8 cellular contexts compared by ENCODE assay signal in genomic region chr16:2214721-2214970, GRCh38. TPM values are rescaled to one million over a fixed set of nuclear protein-coding genes. Genes with fewer than 3 reads are reported as not detected.
DNase-seq lines count a peak whose midpoint lies in the region; ATAC-seq and TF ChIP-seq lines count a peak whose summit lies in the region.

Gene PGP, minus strand, starts transcription at chr16:2214840. Its CDS starts 63 bp downstream, at chr16:2214777.

- H3K27me3 ChIP-seq in iPS DF 6.9 (ENCODE audit: control insufficient read depth, insufficient read depth, low read length) (no peaks in the 10 kb centered on the region), smooth muscle cell (ENCODE audit: low read depth) (no peaks in the 10 kb centered on the region)

- H3K9me3 ChIP-seq in iPS DF 6.9 (ENCODE audit: control insufficient read depth, insufficient read depth, low read length) (no peaks in the 10 kb centered on the region), smooth muscle cell (replicated peaks; ENCODE audit: low read depth) (no peaks in the 10 kb centered on the region)

- peak within 1 kb of the TSS; percentile 89 for H3K9ac ChIP-seq in smooth muscle cell (ENCODE audit: low read depth)

- peak within 1 kb of the TSS; percentile 82 for H3K27ac Mint-ChIP-seq in activated naive CD8-positive, alpha-beta T cell treated with anti-CD3 and anti-CD28 coated beads, Interleukin-2, amount 10 ng/mL, durations not matched to agents 7 days and 5 days

- DNase-seq in activated naive CD8-positive, alpha-beta T cell treated with anti-CD3 and anti-CD28 coated beads, Interleukin-2, amount 10 ng/mL, durations not matched to agents 7 days and 5 days: peak; percentile 100
- DNase-seq in iPS DF 6.9 (ENCODE audit: low read depth, low spot score) (no peak), smooth muscle cell (lab: John Stamatoyannopoulos, UW; ENCODE audit: unreplicated experiment) (no peak), NOMO-1 treated with dmso at 0.1 percent for 144 hours (lab: John Stamatoyannopoulos, UW; ENCODE audit: unreplicated experiment) (no peak), NCI-H2029 (lab: John Stamatoyannopoulos, UW) (no peak)

- H3K36me3 Mint-ChIP-seq in activated naive CD8-positive, alpha-beta T cell treated with anti-CD3 and anti-CD28 coated beads, Interleukin-2, amount 10 ng/mL, durations not matched to agents 7 days and 5 days: peaks cover 2% of the 10 kb centered on the region

- no peaks in the 10 kb centered on the region for H3F3A ChIP-seq in smooth muscle cell (ENCODE audit: low read depth)

- peak within 1 kb of the TSS; percentile 90 for H2AFZ ChIP-seq in smooth muscle cell (ENCODE audit: low read depth)

- H3K4me1 Mint-ChIP-seq in activated naive CD8-positive, alpha-beta T cell treated with anti-CD3 and anti-CD28 coated beads, Interleukin-2, amount 10 ng/mL, durations not matched to agents 7 days and 5 days: peaks cover 18% of the 10 kb centered on the region

- H3K4me2 ChIP-seq in smooth muscle cell: peak within 1 kb of the TSS; percentile 99

- no peaks in the 10 kb centered on the region for H3K9me3 Mint-ChIP-seq in activated naive CD8-positive, alpha-beta T cell treated with anti-CD3 and anti-CD28 coated beads, Interleukin-2, amount 10 ng/mL, durations not matched to agents 7 days and 5 days

- H3K4me3 Mint-ChIP-seq in activated naive CD8-positive, alpha-beta T cell treated with anti-CD3 and anti-CD28 coated beads, Interleukin-2, amount 10 ng/mL, durations not matched to agents 7 days and 5 days: peak within 1 kb of the TSS; percentile 84

- POLR2A ChIA-PET in activated naive CD8-positive, alpha-beta T cell treated with anti-CD3 and anti-CD28 coated beads, Interleukin-2, amount 10 ng/mL, durations not matched to agents 7 days and 5 days (lab: Charles Lee): interaction anchor here (0.5 to 2.7 kb wide), 13 partner anchors 9 to 358 kb away, joined by 3 to 32 read pairs (median 4); partner anchors contain the start of genes E4F1, ECI1, MLST8 and TRAF7

- no peaks in the 10 kb centered on the region for H3K27me3 Mint-ChIP-seq in activated naive CD8-positive, alpha-beta T cell treated with anti-CD3 and anti-CD28 coated beads, Interleukin-2, amount 10 ng/mL, durations not matched to agents 7 days and 5 days

- H3K36me3 ChIP-seq in iPS DF 6.9 (ENCODE audit: control insufficient read depth, insufficient read depth, low read length) (peaks cover 9% of the 10 kb centered on the region; the same call in 1 of the 2 replicates), smooth muscle cell (ENCODE audit: low read depth) (no peaks in the 10 kb centered on the region)

- no peak for TF ChIP-seq CTCF in smooth muscle cell (IDR thresholded peaks at IDR 0.05; ENCODE audit: borderline replicate concordance, insufficient read depth, poor library complexity, severe bottlenecking)

- H3K4me1 ChIP-seq in iPS DF 6.9 (ENCODE audit: control insufficient read depth, insufficient read depth, low read length) (peaks cover 7% of the 10 kb centered on the region), smooth muscle cell (ENCODE audit: low read depth) (peaks cover 13% of the 10 kb centered on the region)

- peak within 1 kb of the TSS; percentile 98 for H3K4me3 ChIP-seq in iPS DF 6.9 (ENCODE audit: low read length)
- H3K4me3 ChIP-seq in smooth muscle cell: peak within 1 kb of the TSS; percentile 90

- no CpG with 5 or more reads among the region's 47 CpGs for WGBS in iPS DF 6.9 (ENCODE audit: insufficient coverage, insufficient read length)
- WGBS in smooth muscle cell (ENCODE audit: low lambda C conversion rate): under 1% methylated on average over 17 of the region's 47 CpGs

- peaks cover 19% of the 10 kb centered on the region for H3K79me2 ChIP-seq in smooth muscle cell (ENCODE audit: low read depth)

- ATAC-seq in GM19328 (IDR thresholded peaks at IDR 0.05; ENCODE audit: unreplicated experiment): peak; percentile 90
- peak; percentile 89 for ATAC-seq in HG03159 (IDR thresholded peaks at IDR 0.05; ENCODE audit: unreplicated experiment)
- ATAC-seq in activated naive CD8-positive, alpha-beta T cell treated with anti-CD3 and anti-CD28 coated beads, Interleukin-2, amount 10 ng/mL, durations not matched to agents 7 days and 5 days (ENCODE audit: low read depth): peak; percentile 96
- ATAC-seq in GM18520 (IDR thresholded peaks at IDR 0.05; ENCODE audit: unreplicated experiment): no peak

- peaks cover 15% of the 10 kb centered on the region for H4K20me1 ChIP-seq in smooth muscle cell (ENCODE audit: low read depth)

- H3K27ac ChIP-seq in iPS DF 6.9 (ENCODE audit: low read length) (peak within 1 kb of the TSS; percentile 56), smooth muscle cell (ENCODE audit: low read depth) (peak within 1 kb of the TSS; percentile 96)

RNA-seq across cellular contexts. Expression of gene PGP, which starts in this region (rescaled TPM):
- total RNA-seq in activated naive CD8-positive, alpha-beta T cell treated with anti-CD3 and anti-CD28 coated beads, Interleukin-2, amount 10 ng/mL, durations not matched to agents 7 days and 5 days: 10 to 100 TPM; 22.6 to 23.2 TPM
- total RNA-seq in smooth muscle cell: 17.2 and 21.6 TPM in 2 replicates
- 30.1 and 32.9 TPM in 2 replicates for polyA plus RNA-seq in smooth muscle cell
